28 cellular contexts compared by ENCODE assay signal in the genomic region with DNA sequence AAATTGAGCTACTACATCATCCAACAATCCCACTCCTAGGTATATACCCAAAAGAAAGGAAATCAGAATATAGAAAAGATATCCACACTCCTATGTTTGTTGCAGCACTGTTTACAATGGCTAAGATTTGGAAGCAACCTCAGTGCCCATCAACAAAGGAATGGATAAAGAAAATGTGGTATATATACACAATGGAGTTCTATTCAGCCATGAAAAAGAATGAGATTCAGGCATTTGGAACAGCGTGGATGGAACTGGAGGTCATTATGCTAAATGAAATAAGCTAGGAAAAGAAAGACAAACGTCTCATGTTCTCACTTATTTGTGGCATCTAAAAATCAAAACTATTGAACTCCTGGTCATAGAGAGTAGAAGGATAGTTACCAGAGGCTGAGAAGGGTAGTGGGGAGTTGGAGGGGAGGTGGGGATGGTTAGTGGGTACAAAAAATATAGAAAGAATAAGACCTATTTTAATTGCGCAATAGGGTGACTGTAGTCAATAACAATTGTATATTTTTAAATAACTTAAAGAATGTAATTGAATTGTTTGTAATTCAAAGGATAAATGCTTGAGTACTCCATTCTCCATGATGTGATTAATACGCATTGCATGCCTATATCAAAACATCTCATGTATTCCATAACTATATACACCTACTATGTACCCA. TPM values are rescaled to one million over a fixed set of nuclear protein-coding genes. Genes with fewer than 3 reads are reported as not detected.
A peak's percentile ranks its signal among the peaks of the same experiment; 100 is the strongest.
DNase-seq lines count a peak whose midpoint lies in the region; ATAC-seq, FAIRE-seq and TF ChIP-seq lines count a peak whose summit lies in the region.
"Had no signal": no experiment of that assay in that cellular context is flagged by ENCODE, and none has a peak within 500 bp of the region (broad histone marks: within the 10 kb centered on the region; RNA-seq: fewer than 3 reads in every experiment).

No MANE protein-coding gene starts in this region.

- ATAC-seq in CD4-positive, alpha-beta T cell (ENCODE audit: poor library complexity) = no peak
- ATAC-seq in naive B cell (ENCODE audit: low read depth in 2 of 2) (no peak), HG03432 (IDR thresholded peaks at IDR 0.05; ENCODE audit: unreplicated experiment) (no peak)
- ATAC-seq: lower lobe of right lung; stimulated activated effector memory CD8-positive, alpha-beta T cell treated with anti-CD3 and anti-CD28 coated beads, Interleukin-12 subunit alpha, Interleukin-12 subunit beta, amount 100 ng/mL, for 72 hours had no signal

- H3K4me1 Mint-ChIP-seq in activated CD4-positive, alpha-beta T cell treated with anti-CD3 and anti-CD28 coated beads, Interleukin-2, amount 10 ng/mL, durations not matched to agents 24 days and 14 days = peaks cover 14% of the 10 kb centered on the region
- peaks cover 28% of the 10 kb centered on the region for H3K4me1 Mint-ChIP-seq in CD4-positive, alpha-beta T cell (ENCODE audit: low read depth)
- peaks cover 13% of the 10 kb centered on the region for H3K4me1 Mint-ChIP-seq in activated T-helper 1 cell treated with anti-CD3 and anti-CD28 coated beads, Interleukin-12 subunit alpha, Interleukin-12 subunit beta, Interleukin-2, Interleukin-4 antibody, amounts not matched to agents 30 ng/mL and 10 ng/mL and 1 ng/mL, durations not matched to agents 14 hours and 24 hours and 36 hours (ENCODE audit: low read depth)
- peaks cover 22 to 26% (median 25%) of the 10 kb centered on the region in 3 donors for H3K4me1 Mint-ChIP-seq in naive B cell

- FAIRE-seq in small intestine (lab: Jason Lieb, UNC) = no peak
- FAIRE-seq: A204.1, endothelial cell of umbilical vein, keratinocyte had no signal

- CTCF ChIA-PET in CD4-positive, alpha-beta T cell (lab: Charles Lee) = interaction anchor here (4.0 kb wide), 1 partner anchor 38 kb away, joined by 34 read pairs; a partner anchor contains a TSS

- H3K4me3 Mint-ChIP-seq in activated CD4-positive, alpha-beta T cell treated with anti-CD3 and anti-CD28 coated beads, Interleukin-2, amount 10 ng/mL, durations not matched to agents 24 days and 14 days = peak overlapping the region; percentile 68
- H3K4me3 Mint-ChIP-seq in CD4-positive, alpha-beta T cell = peak overlapping the region; percentile 67
- H3K4me3 Mint-ChIP-seq in activated T-helper 1 cell treated with anti-CD3 and anti-CD28 coated beads, Interleukin-12 subunit alpha, Interleukin-12 subunit beta, Interleukin-2, Interleukin-4 antibody, amounts not matched to agents 30 ng/mL and 10 ng/mL and 1 ng/mL, durations not matched to agents 14 hours and 24 hours and 36 hours = peak overlapping the region; percentile 76
- peak overlapping the region in 5 of 8 donors; percentile 45 to 78 (median 52) for H3K4me3 Mint-ChIP-seq in naive B cell

- H3K36me3 Mint-ChIP-seq in activated CD4-positive, alpha-beta T cell treated with anti-CD3 and anti-CD28 coated beads, Interleukin-2, amount 10 ng/mL, durations not matched to agents 24 days and 14 days (ENCODE audit: low read depth) = peaks cover 2% of the 10 kb centered on the region
- H3K36me3 Mint-ChIP-seq in CD4-positive, alpha-beta T cell (ENCODE audit: low read depth) = peaks cover 22% of the 10 kb centered on the region
- peaks cover 2% of the 10 kb centered on the region for H3K36me3 Mint-ChIP-seq in activated T-helper 1 cell treated with anti-CD3 and anti-CD28 coated beads, Interleukin-12 subunit alpha, Interleukin-12 subunit beta, Interleukin-2, Interleukin-4 antibody, amounts not matched to agents 30 ng/mL and 10 ng/mL and 1 ng/mL, durations not matched to agents 14 hours and 24 hours and 36 hours (ENCODE audit: low read depth)
- H3K36me3 Mint-ChIP-seq in naive B cell = no peaks in the 10 kb centered on the region

- no peaks in the 10 kb centered on the region for H3K27me3 ChIP-seq in CD4-positive, alpha-beta T cell (ENCODE audit: control insufficient read depth, insufficient read depth, low read length)
- H3K27me3 ChIP-seq in small intestine (ENCODE audit: control insufficient read depth in 2 of 2, insufficient read depth in 2 of 2, low read length in 2 of 2) (no peaks in the 10 kb centered on the region), prostate gland (replicated peaks; ENCODE audit: insufficient read depth) (no peaks in the 10 kb centered on the region)
- H3K27me3 ChIP-seq: dorsolateral prefrontal cortex, spleen, suprapubic skin, uterus had no signal

- no peak overlapping the region for H3K4me3 ChIP-seq in small intestine (ENCODE audit: low read depth in 1 of 2, low read length in 2 of 2)
- H3K4me3 ChIP-seq in prostate gland = no peak overlapping the region
- H3K4me3 ChIP-seq: dorsolateral prefrontal cortex, GM23248, lower lobe of right lung, suprapubic skin, uterus had no signal

- H3K27me3 Mint-ChIP-seq in activated CD4-positive, alpha-beta T cell treated with anti-CD3 and anti-CD28 coated beads, Interleukin-2, amount 10 ng/mL, durations not matched to agents 24 days and 14 days = peaks cover 11% of the 10 kb centered on the region
- no peaks in the 10 kb centered on the region for H3K27me3 Mint-ChIP-seq in CD4-positive, alpha-beta T cell
- H3K27me3 Mint-ChIP-seq in activated T-helper 1 cell treated with anti-CD3 and anti-CD28 coated beads, Interleukin-12 subunit alpha, Interleukin-12 subunit beta, Interleukin-2, Interleukin-4 antibody, amounts not matched to agents 30 ng/mL and 10 ng/mL and 1 ng/mL, durations not matched to agents 14 hours and 24 hours and 36 hours (ENCODE audit: insufficient read depth) = peaks cover 9% of the 10 kb centered on the region
- H3K27me3 Mint-ChIP-seq in naive B cell = peaks cover 0 to 9% (median 7%) of the 10 kb centered on the region in 3 donors

- H3K27ac ChIP-seq in CD4-positive, alpha-beta T cell (ENCODE audit: low read depth, low read length) = no peak overlapping the region
- H3K27ac ChIP-seq in small intestine (ENCODE audit: low read depth in 1 of 2, low read length in 1 of 2) (no peak overlapping the region), prostate gland (no peak overlapping the region)
- H3K27ac ChIP-seq: dorsolateral prefrontal cortex, GM23248, lower lobe of right lung, spleen, suprapubic skin, uterus had no signal

- H3K36me3 ChIP-seq in small intestine (ENCODE audit: control insufficient read depth in 2 of 2, insufficient read depth in 2 of 2, low read length in 2 of 2) (no peaks in the 10 kb centered on the region), prostate gland (no peaks in the 10 kb centered on the region)
- H3K36me3 ChIP-seq: lower lobe of right lung, suprapubic skin, uterus had no signal

- no peaks in the 10 kb centered on the region for H3K9me3 ChIP-seq in CD4-positive, alpha-beta T cell (ENCODE audit: control insufficient read depth, low read length)
- H3K9me3 ChIP-seq in small intestine (ENCODE audit: control insufficient read depth, low read depth) = no peaks in the 10 kb centered on the region
- H3K9me3 ChIP-seq in prostate gland = no peaks in the 10 kb centered on the region
- H3K9me3 ChIP-seq: lower lobe of right lung, spleen, suprapubic skin, uterus had no signal

- peaks cover 3% of the 10 kb centered on the region for H3K9me3 Mint-ChIP-seq in activated CD4-positive, alpha-beta T cell treated with anti-CD3 and anti-CD28 coated beads, Interleukin-2, amount 10 ng/mL, durations not matched to agents 24 days and 14 days
- no peaks in the 10 kb centered on the region for H3K9me3 Mint-ChIP-seq in CD4-positive, alpha-beta T cell
- no peaks in the 10 kb centered on the region for H3K9me3 Mint-ChIP-seq in activated T-helper 1 cell treated with anti-CD3 and anti-CD28 coated beads, Interleukin-12 subunit alpha, Interleukin-12 subunit beta, Interleukin-2, Interleukin-4 antibody, amounts not matched to agents 30 ng/mL and 10 ng/mL and 1 ng/mL, durations not matched to agents 14 hours and 24 hours and 36 hours
- no peaks in the 10 kb centered on the region for H3K9me3 Mint-ChIP-seq in naive B cell
- H3K9me3 Mint-ChIP-seq: stimulated activated effector memory CD8-positive, alpha-beta T cell treated with anti-CD3 and anti-CD28 coated beads, Interleukin-12 subunit alpha, Interleukin-12 subunit beta, amount 100 ng/mL, for 72 hours had no signal

- H3K4me1 ChIP-seq in small intestine (ENCODE audit: control insufficient read depth in 2 of 2, insufficient read depth in 1 of 2, low read depth in 1 of 2, low read length in 1 of 2) = no peaks in the 10 kb centered on the region
- H3K4me1 ChIP-seq in prostate gland (replicated peaks) = no peaks in the 10 kb centered on the region
- H3K4me1 ChIP-seq: uterus had no signal

- POLR2A ChIA-PET in CD4-positive, alpha-beta T cell (lab: Charles Lee) = interaction anchor here (5.7 kb wide), 1 partner anchor 38 kb away, joined by 148 read pairs; a partner anchor contains a TSS

- TF ChIP-seq CTCF in CD4-positive, alpha-beta T cell (IDR thresholded peaks at IDR 0.05) = no peak
- no peak for TF ChIP-seq CTCF in prostate gland (IDR thresholded peaks at IDR 0.05)

- no peak for DNase-seq in activated CD4-positive, alpha-beta T cell treated with anti-CD3 and anti-CD28 coated beads, Interleukin-2, amount 10 ng/mL, durations not matched to agents 24 days and 14 days
- DNase-seq in activated CD4-positive, alpha-beta T cell treated with anti-CD3 and anti-CD28 coated beads for 1 hour = no peak
- no peak for DNase-seq in CD4-positive, alpha-beta T cell
- DNase-seq in activated T-helper 1 cell treated with anti-CD3 and anti-CD28 coated beads, Interleukin-12 subunit alpha, Interleukin-12 subunit beta, Interleukin-2, Interleukin-4 antibody, amounts not matched to agents 30 ng/mL and 10 ng/mL and 1 ng/mL, durations not matched to agents 14 hours and 24 hours and 36 hours (ENCODE audit: low spot score) = no peak
- DNase-seq in naive B cell = no peak
- no peak for DNase-seq in small intestine
- no peak for DNase-seq in prostate gland (ENCODE audit: low spot score)
- DNase-seq: cerebellar nuclear complex; COR-L47; DMS79; dorsolateral prefrontal cortex; GF-D8; GM23248; lower lobe of right lung; NCI-H1048; NCI-H1930; retina; RPMI8226; spleen; stimulated activated CD4-positive, alpha-beta T cell treated with anti-CD3 and anti-CD28 coated beads, Interleukin-2, amount 100 ng/mL, for 48 hours; T-helper 9 cell; uterus had no signal

- 92 to 96% (median 94%) methylated on average over 4 of the region's 4 CpGs for WGBS in small intestine, 3 donors
- 92% methylated on average over 4 of the region's 4 CpGs for WGBS in prostate gland

- intact Hi-C loops in activated CD4-positive, alpha-beta T cell treated with anti-CD3 and anti-CD28 coated beads, Interleukin-2, amount 10 ng/mL, durations not matched to agents 24 days and 14 days (cut with micrococcal nuclease) = loop anchor here (5.0 to 10.0 kb wide), 2 partner anchors 232 to 420 kb away; a partner anchor contains a TSS
- intact Hi-C loops in CD4-positive, alpha-beta T cell (cut with DNase I, micrococcal nuclease) = loop anchor here in 1 of 2 experiments (10.0 kb wide), 2 partner anchors 420 to 600 kb away; a partner anchor contains a TSS
- intact Hi-C loops in activated T-helper 1 cell treated with anti-CD3 and anti-CD28 coated beads, Interleukin-12 subunit alpha, Interleukin-12 subunit beta, Interleukin-2, Interleukin-4 antibody, amounts not matched to agents 30 ng/mL and 10 ng/mL and 1 ng/mL, durations not matched to agents 14 hours and 24 hours and 36 hours (cut with micrococcal nuclease) = loop anchor here (10.0 kb wide), 1 partner anchor 420 kb away; no protein-coding TSS in a partner anchor
- intact Hi-C loops in prostate gland (cut with DNase I) = loop anchor here (5.0 kb wide), 1 partner anchor 37 kb away; a partner anchor contains a TSS

- H3K27ac Mint-ChIP-seq in activated CD4-positive, alpha-beta T cell treated with anti-CD3 and anti-CD28 coated beads, Interleukin-2, amount 10 ng/mL, durations not matched to agents 24 days and 14 days = peak overlapping the region; percentile 34
- peak overlapping the region; percentile 44 for H3K27ac Mint-ChIP-seq in CD4-positive, alpha-beta T cell
- H3K27ac Mint-ChIP-seq in activated T-helper 1 cell treated with anti-CD3 and anti-CD28 coated beads, Interleukin-12 subunit alpha, Interleukin-12 subunit beta, Interleukin-2, Interleukin-4 antibody, amounts not matched to agents 30 ng/mL and 10 ng/mL and 1 ng/mL, durations not matched to agents 14 hours and 24 hours and 36 hours = no peak overlapping the region
- no peak overlapping the region for H3K27ac Mint-ChIP-seq in naive B cell

- TF ChIP-seq POLR2A in prostate gland (IDR thresholded peaks at IDR 0.05) = no peak

RNA-seq across cellular contexts. Expression of a gene that starts 27.0 kb away (rescaled TPM):
- 8.9 TPM in 2 replicates for total RNA-seq in activated CD4-positive, alpha-beta T cell treated with anti-CD3 and anti-CD28 coated beads, Interleukin-2, amount 10 ng/mL, durations not matched to agents 24 days and 14 days
- total RNA-seq in CD4-positive, alpha-beta T cell = 10 to 100 TPM; 15.5 to 17.1 TPM
- 8.8 and 9.6 TPM in 2 replicates for total RNA-seq in activated T-helper 1 cell treated with anti-CD3 and anti-CD28 coated beads, Interleukin-12 subunit alpha, Interleukin-12 subunit beta, Interleukin-2, Interleukin-4 antibody, amounts not matched to agents 30 ng/mL and 10 ng/mL and 1 ng/mL, durations not matched to agents 14 hours and 24 hours and 36 hours
- polyA plus RNA-seq in naive B cell (ENCODE audit: low read depth in 6 of 6) (10 to 100 TPM in 1 of 6 donors, 1 to 10 TPM in 5; 1.8 to 11.8 (median 7.7) TPM), small intestine (1 to 10 TPM in 2 of 3 donors, under 1 TPM in 1; 0.45 to 6.7 (median 2.7) TPM)
- 1 to 10 TPM; 5.0 to 5.5 TPM for total RNA-seq in prostate gland

RNA-seq across cellular contexts. Expression of a gene that starts 37.4 kb away (rescaled TPM):
- 71.2 and 77.8 TPM in 2 replicates for total RNA-seq in activated CD4-positive, alpha-beta T cell treated with anti-CD3 and anti-CD28 coated beads, Interleukin-2, amount 10 ng/mL, durations not matched to agents 24 days and 14 days
- 10 to 100 TPM; 18.5 to 20.1 TPM for total RNA-seq in CD4-positive, alpha-beta T cell
- 63.3 and 66.1 TPM in 2 replicates for total RNA-seq in activated T-helper 1 cell treated with anti-CD3 and anti-CD28 coated beads, Interleukin-12 subunit alpha, Interleukin-12 subunit beta, Interleukin-2, Interleukin-4 antibody, amounts not matched to agents 30 ng/mL and 10 ng/mL and 1 ng/mL, durations not matched to agents 14 hours and 24 hours and 36 hours
- 10 to 100 TPM; 39.0 to 51.3 (median 46.0) TPM for polyA plus RNA-seq in naive B cell (ENCODE audit: low read depth in 6 of 6)
- polyA plus RNA-seq in small intestine = 10 to 100 TPM; 39.6 to 46.5 (median 44.6) TPM
- 10 to 100 TPM; 34.4 to 47.8 TPM for total RNA-seq in prostate gland

Comparison
In these comparisons a context has a peak if more than half of its experiments do, and no peak if none do; other contexts are left out.
1. H3K27ac Mint-ChIP-seq: peak in activated CD4-positive, alpha-beta T cell treated with anti-CD3 and anti-CD28 coated beads, Interleukin-2, amount 10 ng/mL, durations not matched to agents 24 days and 14 days (single experiment) and CD4-positive, alpha-beta T cell (single experiment); none in activated T-helper 1 cell treated with anti-CD3 and anti-CD28 coated beads, Interleukin-12 subunit alpha, Interleukin-12 subunit beta, Interleukin-2, Interleukin-4 antibody, amounts not matched to agents 30 ng/mL and 10 ng/mL and 1 ng/mL, durations not matched to agents 14 hours and 24 hours and 36 hours (single experiment) and naive B cell (0 of 6).
2. Peak in every context shown above with its lines, with median percentiles within 50 percentile points of each other: H3K4me3 Mint-ChIP-seq.